16 cellular contexts compared by ENCODE assay signal in the genomic region with DNA sequence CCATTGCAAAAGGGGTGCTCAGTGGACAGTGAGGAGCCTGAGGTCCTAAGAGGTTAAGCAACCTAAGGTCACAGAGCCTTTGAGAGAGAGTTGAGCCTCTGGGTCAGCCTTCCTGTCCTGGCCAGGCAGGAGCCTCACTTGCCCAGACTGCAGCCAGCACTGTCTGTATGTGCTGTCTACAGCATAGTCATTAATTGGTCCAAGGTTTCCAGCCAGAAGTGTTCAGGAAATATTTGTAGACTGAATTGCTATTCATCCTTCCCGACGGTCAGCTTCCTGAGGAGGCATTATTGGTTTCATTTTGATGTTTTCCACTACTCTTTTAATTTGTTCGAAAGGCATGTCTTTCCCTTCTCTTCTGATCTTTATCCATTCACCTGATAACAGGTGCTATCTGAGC. TPM values are rescaled to one million over a fixed set of nuclear protein-coding genes. Genes with fewer than 3 reads are reported as not detected.
DNase-seq lines count a peak whose midpoint lies in the region; ATAC-seq and TF ChIP-seq lines count a peak whose summit lies in the region.
"Had no signal": no experiment of that assay in that cellular context is flagged by ENCODE, and none has a peak within 500 bp of the region (broad histone marks: within the 10 kb centered on the region; RNA-seq: fewer than 3 reads in every experiment).

No MANE protein-coding gene starts in this region.

- peak overlapping the region; percentile 10; the same call in 1 of the 2 replicates for H3K27ac ChIP-seq in RWPE1
- H3K27ac ChIP-seq in neutrophil: peak overlapping the region; percentile 14
- H3K27ac ChIP-seq: KMS-11 had no signal

- no peaks in the 10 kb centered on the region for H3K9me3 ChIP-seq in neutrophil

- H3K27me3 ChIP-seq in neutrophil: no peaks in the 10 kb centered on the region

- no peak for DNase-seq in activated naive CD8-positive, alpha-beta T cell treated with anti-CD3 and anti-CD28 coated beads for 36 hours
- DNase-seq in RWPE1 (ENCODE audit: low spot score) (no peak), amygdala (lab: John Stamatoyannopoulos, UW) (no peak)
- no peak for DNase-seq in effector memory CD8-positive, alpha-beta T cell
- DNase-seq: ACHN; CD8-positive, alpha-beta T cell; NCI-H1092; NCI-H226; NCI-H526 treated with DMSO at 0.1 percent for 48 hours; RPMI8226 had no signal

- no peaks in the 10 kb centered on the region for H3K27me3 Mint-ChIP-seq in activated naive CD8-positive, alpha-beta T cell
- no peaks in the 10 kb centered on the region for H3K27me3 Mint-ChIP-seq in activated naive CD8-positive, alpha-beta T cell treated with anti-CD3 and anti-CD28 coated beads for 36 hours
- H3K27me3 Mint-ChIP-seq in effector memory CD8-positive, alpha-beta T cell: no peaks in the 10 kb centered on the region
- H3K27me3 Mint-ChIP-seq: B cell had no signal

- peaks cover 0 to 9% of the 10 kb centered on the region in 2 experiments for H3K4me1 ChIP-seq in neutrophil (ENCODE audit: control insufficient read depth in 1 of 2, insufficient read depth in 1 of 2, low read depth in 1 of 2, low read length in 1 of 2)

- H3K27ac Mint-ChIP-seq in activated naive CD8-positive, alpha-beta T cell: peak overlapping the region; percentile 54
- no peak overlapping the region for H3K27ac Mint-ChIP-seq in activated naive CD8-positive, alpha-beta T cell treated with anti-CD3 and anti-CD28 coated beads for 36 hours
- H3K27ac Mint-ChIP-seq in effector memory CD8-positive, alpha-beta T cell: peak overlapping the region; percentile 32 to 74
- H3K27ac Mint-ChIP-seq: B cell; CD8-positive, alpha-beta T cell had no signal

- CTCF ChIA-PET in RWPE1 (lab: Yijun Ruan, JAX): no interaction called here

- H3K4me1 Mint-ChIP-seq in activated naive CD8-positive, alpha-beta T cell (ENCODE audit: low read depth): peaks cover 12% of the 10 kb centered on the region
- H3K4me1 Mint-ChIP-seq in activated naive CD8-positive, alpha-beta T cell treated with anti-CD3 and anti-CD28 coated beads for 36 hours: peaks cover 12% of the 10 kb centered on the region
- peaks cover under 1 to 8% of the 10 kb centered on the region in 2 donors for H3K4me1 Mint-ChIP-seq in effector memory CD8-positive, alpha-beta T cell (ENCODE audit: low read depth in 2 of 2)

- no peaks in the 10 kb centered on the region for H3K9me3 Mint-ChIP-seq in activated naive CD8-positive, alpha-beta T cell (ENCODE audit: low read depth)
- no peaks in the 10 kb centered on the region for H3K9me3 Mint-ChIP-seq in activated naive CD8-positive, alpha-beta T cell treated with anti-CD3 and anti-CD28 coated beads for 36 hours
- no peaks in the 10 kb centered on the region for H3K9me3 Mint-ChIP-seq in effector memory CD8-positive, alpha-beta T cell
- H3K9me3 Mint-ChIP-seq: CD8-positive, alpha-beta T cell had no signal

- TF ChIP-seq CTCF in RWPE1 (conservative IDR thresholded peaks at IDR 0.05; ENCODE audit: low read depth) (no peak), neutrophil (IDR thresholded peaks at IDR 0.05) (no peak)

- H3K36me3 Mint-ChIP-seq in activated naive CD8-positive, alpha-beta T cell: peaks cover 5% of the 10 kb centered on the region
- peaks cover 19% of the 10 kb centered on the region for H3K36me3 Mint-ChIP-seq in activated naive CD8-positive, alpha-beta T cell treated with anti-CD3 and anti-CD28 coated beads for 36 hours
- peaks cover 53% of the 10 kb centered on the region for H3K36me3 Mint-ChIP-seq in effector memory CD8-positive, alpha-beta T cell (ENCODE audit: insufficient read depth)

- H3K36me3 ChIP-seq in neutrophil: peaks cover 77% of the 10 kb centered on the region

- H3K4me3 ChIP-seq in neutrophil (ENCODE audit: low read depth in 1 of 2, low read length in 1 of 2): no peak overlapping the region

- no peak for ATAC-seq in effector memory CD8-positive, alpha-beta T cell (replicated peaks)
- ATAC-seq in GM21717 (IDR thresholded peaks at IDR 0.05; ENCODE audit: unreplicated experiment): no peak
- ATAC-seq: CD8-positive, alpha-beta T cell had no signal

- H3K4me3 Mint-ChIP-seq in activated naive CD8-positive, alpha-beta T cell: no peak overlapping the region
- H3K4me3 Mint-ChIP-seq in activated naive CD8-positive, alpha-beta T cell treated with anti-CD3 and anti-CD28 coated beads for 36 hours: no peak overlapping the region
- no peak overlapping the region for H3K4me3 Mint-ChIP-seq in effector memory CD8-positive, alpha-beta T cell
- H3K4me3 Mint-ChIP-seq: B cell; CD8-positive, alpha-beta T cell had no signal

- POLR2A ChIA-PET in RWPE1 (lab: Yijun Ruan, JAX; ENCODE audit: low non-redundant PET): no interaction called here

RNA-seq across cellular contexts. Expression of a gene that starts 8.0 kb away (rescaled TPM):
- total RNA-seq in activated naive CD8-positive, alpha-beta T cell treated with anti-CD3 and anti-CD28 coated beads for 36 hours: 100 to 1,000 TPM in 1 of 2 experiments, 10 to 100 TPM in 1; 99.4 to 103 TPM

RNA-seq across cellular contexts. Expression of a gene that starts 20.1 kb away (rescaled TPM):
- total RNA-seq in activated naive CD8-positive, alpha-beta T cell treated with anti-CD3 and anti-CD28 coated beads for 36 hours: under 1 TPM; 0.38 to 0.41 TPM
- total RNA-seq: MCF 10A had no signal
